ENCODE assay signal across 8 cellular contexts in genomic region chr4:4524364-4524763, GRCh38. TPM values are rescaled to one million over a fixed set of nuclear protein-coding genes. Genes with fewer than 3 reads are reported as not detected.
DNase-seq lines count a peak whose midpoint lies in the region; ATAC-seq, FAIRE-seq and TF ChIP-seq lines count a peak whose summit lies in the region.

No MANE protein-coding gene starts in this region.

- H3K4me1 ChIP-seq in K562 (replicated peaks in 1 of 2; ENCODE audit: control insufficient read depth in 2 of 2, insufficient read depth in 2 of 2, low read length in 2 of 2) (no peaks in the 10 kb centered on the region), right atrium auricular region (no peaks in the 10 kb centered on the region)

- DNase-seq in GM13976 (ENCODE audit: low spot score) (peak; percentile 59), K562 (ENCODE audit: extremely low read depth in 1 of 4, low spot score in 3 of 4) (peak in 1 of 4 experiments; percentile 19), NOMO-1 treated with DMSO at 0.1 percent for 48 hours (lab: John Stamatoyannopoulos, UW; ENCODE audit: unreplicated experiment) (no peak), NCI-H1694 (lab: John Stamatoyannopoulos, UW) (no peak), right atrium auricular region (ENCODE audit: low spot score) (no peak)
- DNase-seq in stimulated activated CD8-positive, alpha-beta memory T cell treated with anti-CD3 and anti-CD28 coated beads, Interleukin-12 subunit alpha, Interleukin-12 subunit beta, amount 100 ng/mL, for 4 hours (ENCODE audit: low read depth): peak; percentile 22

- TF ChIP-seq RAD21 in K562 (CRISPR knock-in tag; conservative IDR thresholded peaks at IDR 0.05 in 1 of 2, IDR thresholded peaks at IDR 0.05 in 1 of 2): no peak

- H3K27me3 ChIP-seq in K562 (ENCODE audit: control insufficient read depth in 2 of 2, insufficient read depth in 2 of 2, low read length in 2 of 2) (no peaks in the 10 kb centered on the region), right atrium auricular region (no peaks in the 10 kb centered on the region)

- intact Hi-C loops in K562 (cut with micrococcal nuclease): no loop called here

- 76% methylated on average over 4 of the region's 4 CpGs for whole genome bisulfite sequencing in K562 (ENCODE audit: insufficient coverage, low coverage, missing lambda C conversion rate)

- no peak for FAIRE-seq in K562 (lab: Jason Lieb, UNC)

- peaks cover 5% of the 10 kb centered on the region; the same call in 1 of the 2 replicates for H3K36me3 ChIP-seq in KOPT-K1 (ENCODE audit: insufficient read depth, low read length)
- H3K36me3 ChIP-seq in K562 (ENCODE audit: control insufficient read depth, insufficient read depth, low read length): no peaks in the 10 kb centered on the region; the same call in 2 of the 3 replicates
- no peaks in the 10 kb centered on the region for H3K36me3 ChIP-seq in right atrium auricular region

- ATAC-seq in GM21737 (IDR thresholded peaks at IDR 0.05; ENCODE audit: unreplicated experiment): peak; percentile 97
- ATAC-seq in K562: peak; percentile 84

- TF ChIP-seq CTCF in GM13976 (IDR thresholded peaks at IDR 0.05; ENCODE audit: borderline replicate concordance, control extremely low read depth, extremely low read depth, insufficient read depth, missing control alignments) (peak; percentile 45), K562 (IDR thresholded peaks at IDR 0.05 in 2 of 3, conservative IDR thresholded peaks at IDR 0.05 in 1 of 3; ENCODE audit: insufficient read depth in 2 of 3, low read depth in 1 of 3, low read length in 3 of 3) (peak in 2 of 3 experiments; percentile 21 to 24; a peak in 1 of 6 replicates), right atrium auricular region (IDR thresholded peaks at IDR 0.05) (no peak)

- CTCF ChIA-PET in K562 (lab: Yijun Ruan, JAX; ENCODE audit: low intra/inter-chr PET ratio): no interaction called here

- peak overlapping the region; percentile 62 for H3K27ac ChIP-seq in KOPT-K1 (ENCODE audit: low read depth, low read length, poor library complexity, severe bottlenecking)
- H3K27ac ChIP-seq in K562 (ENCODE audit: extremely low read depth, low read depth, low read length): no peak overlapping the region
- no peak overlapping the region for H3K27ac ChIP-seq in right atrium auricular region

- H3K9ac ChIP-seq in K562 (ENCODE audit: insufficient read depth in 1 of 2, low read depth in 2 of 2, low read length in 2 of 2): no peak overlapping the region

- H3K4me2 ChIP-seq in K562 (ENCODE audit: insufficient read depth, low read length): no peak overlapping the region

- no peaks in the 10 kb centered on the region for H3K79me2 ChIP-seq in K562 (ENCODE audit: control insufficient read depth, insufficient read depth, low read length)

- H3K9me1 ChIP-seq in K562 (ENCODE audit: control insufficient read depth, insufficient read depth, low read length): no peaks in the 10 kb centered on the region

- no peak for TF ChIP-seq EP300 in K562 (IDR thresholded peaks at IDR 0.05; ENCODE audit: low read length)

- H3K4me3 ChIP-seq in K562 (no peak overlapping the region), right atrium auricular region (no peak overlapping the region)

- no TSS peak for BruUV-seq in K562 (replicated peaks; lab: Mats Ljungman, UMichigan)

- TF ChIP-seq POLR2A in K562 (conservative IDR thresholded peaks at IDR 0.05): no peak

- in situ Hi-C loops in GM13976 (cut with MboI; ENCODE audit: low sequenced_read_pairs, unreplicated experiment) (no loop called here), K562 (cut with MboI) (no loop called here)

- H2AFZ ChIP-seq in K562 (ENCODE audit: low read depth, low read length): no peak overlapping the region

- POLR2A ChIA-PET in K562 (lab: Yijun Ruan, JAX): interaction anchor here (0.6 to 1.4 kb wide), 6 partner anchors 11 to 330 kb away, joined by 3 read pairs; no protein-coding TSS in a partner anchor

- H4K20me1 ChIP-seq in K562 (replicated peaks; ENCODE audit: control insufficient read depth, insufficient read depth, low read length): no peaks in the 10 kb centered on the region; the same call in none of the 2 replicates

- H3K9me3 ChIP-seq in KOPT-K1 (ENCODE audit: insufficient read depth, low read length, poor library complexity, severe bottlenecking): no peaks in the 10 kb centered on the region
- H3K9me3 ChIP-seq in K562 (replicated peaks; ENCODE audit: control insufficient read depth, insufficient read depth, low read depth, low read length): no peaks in the 10 kb centered on the region
- no peaks in the 10 kb centered on the region for H3K9me3 ChIP-seq in right atrium auricular region

TF ChIP-seq in K562, 482 proteins besides CTCF, POLR2A, EP300 and RAD21 (continues in another document):
- TF ChIP-seq MAX (CRISPR knock-in tag; IDR thresholded peaks at IDR 0.05) (no peak), RREB1 (CRISPR knock-in tag; IDR thresholded peaks at IDR 0.05) (no peak), ZBTB33 (CRISPR knock-in tag; IDR thresholded peaks at IDR 0.05) (peak; percentile 97), ZNF212 (CRISPR knock-in tag; IDR thresholded peaks at IDR 0.05) (no peak)

RNA-seq across cellular contexts. Expression of gene STX18, which starts 17.5 kb away (rescaled TPM):
- total RNA-seq in K562 (2011; cell fraction: chromatin; rRNA removed; ENCODE audit: low replicate concordance): 32.0 and 52.5 TPM in 2 replicates
- total RNA-seq in K562 (2011; cell fraction: nucleolus; rRNA removed): 17.0 and 17.2 TPM in 2 replicates
- total RNA-seq in K562 (2011; cell fraction: nucleoplasm; rRNA removed): 26.4 and 28.0 TPM in 2 replicates
- total RNA-seq in K562 (2014; rRNA removed): 18.5 and 22.7 TPM in 2 replicates
- total RNA-seq in K562 (2014; rRNA removed; fragmentation: Illumina TruSeq; extraction: Trizol): 26.3 and 28.2 TPM in 2 replicates
- total RNA-seq in K562 (2015; rRNA removed; fragmentation: Illumina TruSeq; extraction: Trizol): 22.7 and 22.8 TPM in 2 replicates
- total RNA-seq in K562 (2021): 20.3 and 20.6 TPM in 2 replicates
- 21.5 and 24.9 TPM in 2 replicates for polyA plus RNA-seq in K562 (2011; rRNA removed)
- polyA plus RNA-seq in K562 (2011; cell fraction: cytosol; rRNA removed): 13.4 and 14.4 TPM in 2 replicates
- polyA plus RNA-seq in K562 (2011; cell fraction: nucleus; rRNA removed): 28.2 and 30.1 TPM in 2 replicates
- 19.0 and 19.6 TPM in 2 replicates for polyA plus RNA-seq in K562 (2012)
- polyA plus RNA-seq in K562 (2014; fragmentation: Illumina TruSeq; extraction: Trizol): 30.9 and 41.7 TPM in 2 replicates
- 1 to 10 TPM; 6.2 to 6.7 TPM for polyA plus RNA-seq in K562 (2014; fragmentation: Nextera tagmentation; extraction: Ambion mirVana)
- polyA plus RNA-seq in K562 (2014; rRNA removed): 22.8 and 23.1 TPM in 2 replicates
- 19.9 and 29.4 TPM in 2 replicates for polyA minus RNA-seq in K562 (2011; rRNA and poly(A)+ RNA removed)
- 7.5 and 9.5 TPM in 2 replicates for polyA minus RNA-seq in K562 (2011; cell fraction: cytosol; rRNA and poly(A)+ RNA removed)
- 14.1 and 31.0 TPM in 2 replicates for polyA minus RNA-seq in K562 (2011; cell fraction: nucleus; rRNA and poly(A)+ RNA removed)
- 10 to 100 TPM in 1 of 2 donors, 1 to 10 TPM in 1; 8.8 to 10.8 TPM for total RNA-seq in right atrium auricular region

Comparison
In these comparisons a context has a peak if more than half of its experiments do, and no peak if none do; other contexts are left out.
1. DNase-seq: peak in GM13976 (single experiment) and stimulated activated CD8-positive, alpha-beta memory T cell treated with anti-CD3 and anti-CD28 coated beads, Interleukin-12 subunit alpha, Interleukin-12 subunit beta, amount 100 ng/mL, for 4 hours (single experiment); none in NOMO-1 treated with DMSO at 0.1 percent for 48 hours (single experiment), NCI-H1694 (single experiment) and right atrium auricular region (single experiment).
2. CTCF ChIP-seq: peak in GM13976 (single experiment) and K562 (2 of 3); none in right atrium auricular region (0 of 2).